In the genomic region with DNA sequence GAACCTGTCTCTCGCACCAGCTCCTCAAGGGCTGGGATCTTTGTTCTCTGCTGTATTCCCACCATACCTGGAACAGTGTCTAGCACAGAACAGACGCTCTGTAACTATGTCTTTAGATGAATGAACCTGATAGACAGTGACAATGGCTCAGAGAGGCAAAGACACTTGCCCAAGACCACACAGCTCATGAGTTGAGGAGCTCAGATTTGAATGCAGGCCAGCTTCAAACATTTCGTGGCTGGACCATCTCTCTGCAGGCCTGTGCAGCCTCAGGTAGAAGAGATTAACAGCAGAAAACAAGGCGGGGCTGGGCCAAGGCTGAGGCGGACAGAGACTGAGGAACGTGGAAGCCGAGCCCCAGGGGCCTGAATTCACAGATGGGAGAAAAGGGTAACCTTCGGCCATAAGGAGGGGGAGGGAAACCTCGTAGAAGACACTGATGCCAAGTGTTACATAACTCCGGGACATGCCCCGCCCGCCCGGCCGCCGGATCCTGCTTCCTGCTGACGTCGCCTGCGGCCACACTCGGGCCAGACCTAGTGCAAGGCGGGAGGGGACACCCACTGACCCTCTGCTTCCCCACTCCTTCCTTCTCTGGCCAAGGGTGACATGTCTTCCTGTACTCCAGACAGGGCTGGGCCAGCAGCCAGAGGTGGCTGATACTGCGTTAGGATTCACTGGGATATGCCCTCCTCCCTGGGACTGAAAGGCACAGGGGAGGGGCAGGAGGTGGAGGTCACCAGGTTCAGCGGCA, we compare ENCODE assay signal across 1 cellular context.
TF ChIP-seq lines count a peak whose summit lies in the region.

No MANE protein-coding gene starts in this region.

TF ChIP-seq in GM23338, 12 proteins besides CTCF, POLR2A, EP300 and RAD21 (continued from another document):
- TF ChIP-seq, protein P1, sequence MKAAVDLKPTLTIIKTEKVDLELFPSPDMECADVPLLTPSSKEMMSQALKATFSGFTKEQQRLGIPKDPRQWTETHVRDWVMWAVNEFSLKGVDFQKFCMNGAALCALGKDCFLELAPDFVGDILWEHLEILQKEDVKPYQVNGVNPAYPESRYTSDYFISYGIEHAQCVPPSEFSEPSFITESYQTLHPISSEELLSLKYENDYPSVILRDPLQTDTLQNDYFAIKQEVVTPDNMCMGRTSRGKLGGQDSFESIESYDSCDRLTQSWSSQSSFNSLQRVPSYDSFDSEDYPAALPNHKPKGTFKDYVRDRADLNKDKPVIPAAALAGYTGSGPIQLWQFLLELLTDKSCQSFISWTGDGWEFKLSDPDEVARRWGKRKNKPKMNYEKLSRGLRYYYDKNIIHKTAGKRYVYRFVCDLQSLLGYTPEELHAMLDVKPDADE (IDR thresholded peaks at IDR 0.05): no peak
